In the genomic region with DNA sequence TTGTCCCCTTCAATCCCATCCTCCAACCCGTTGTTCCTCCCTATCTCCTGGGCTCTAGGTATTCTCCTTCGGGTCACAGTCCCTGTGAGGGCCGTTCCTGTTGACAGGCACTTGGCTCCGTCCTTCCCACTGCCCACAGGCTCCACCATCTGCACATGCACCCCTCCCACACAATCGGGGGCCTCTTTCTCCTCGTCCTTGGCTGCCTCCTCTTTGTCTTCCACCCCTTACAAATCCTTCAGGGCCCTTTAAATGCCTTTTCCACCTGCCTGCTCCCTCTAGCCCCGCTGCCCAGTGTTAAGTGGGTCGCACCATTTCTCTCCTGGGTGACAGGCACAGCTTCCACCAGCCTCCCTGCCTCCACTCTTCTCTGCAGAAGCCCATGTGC, we compare ENCODE assay signal across 1 cellular context.
TF ChIP-seq lines count a peak whose summit lies in the region.

No MANE protein-coding gene starts in this region.

TF ChIP-seq in IMR-90, 13 proteins besides CTCF, POLR2A, EP300 and RAD21:
- TF ChIP-seq MAZ (IDR thresholded peaks at IDR 0.05; ENCODE audit: borderline replicate concordance, low read depth, low read length) (no peak), CHD1 (IDR thresholded peaks at IDR 0.05; ENCODE audit: low read depth, low read length) (no peak), CEBPB (IDR thresholded peaks at IDR 0.05; ENCODE audit: low read depth, low read length) (no peak), BHLHE40 (IDR thresholded peaks at IDR 0.05; ENCODE audit: low read depth, low read length) (no peak), NFE2L2 (IDR thresholded peaks at IDR 0.05; ENCODE audit: low read depth, low read length) (no peak), MAFK (IDR thresholded peaks at IDR 0.05; ENCODE audit: low read depth, low read length) (no peak), RFX5 (IDR thresholded peaks at IDR 0.05; ENCODE audit: low read depth, low read length) (no peak), MXI1 (IDR thresholded peaks at IDR 0.05; ENCODE audit: borderline replicate concordance, low read depth, low read length) (no peak), FOS (IDR thresholded peaks at IDR 0.05; ENCODE audit: low read depth, low read length) (no peak), RCOR1 (IDR thresholded peaks at IDR 0.05; ENCODE audit: insufficient replicate concordance, low read length) (no peak), SMC3 (IDR thresholded peaks at IDR 0.05; ENCODE audit: low read depth, low read length) (no peak)
- TF ChIP-seq, protein P1, sequence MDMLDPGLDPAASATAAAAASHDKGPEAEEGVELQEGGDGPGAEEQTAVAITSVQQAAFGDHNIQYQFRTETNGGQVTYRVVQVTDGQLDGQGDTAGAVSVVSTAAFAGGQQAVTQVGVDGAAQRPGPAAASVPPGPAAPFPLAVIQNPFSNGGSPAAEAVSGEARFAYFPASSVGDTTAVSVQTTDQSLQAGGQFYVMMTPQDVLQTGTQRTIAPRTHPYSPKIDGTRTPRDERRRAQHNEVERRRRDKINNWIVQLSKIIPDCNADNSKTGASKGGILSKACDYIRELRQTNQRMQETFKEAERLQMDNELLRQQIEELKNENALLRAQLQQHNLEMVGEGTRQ (IDR thresholded peaks at IDR 0.05; ENCODE audit: low read depth, low read length), result no peak
- TF ChIP-seq, protein P2, sequence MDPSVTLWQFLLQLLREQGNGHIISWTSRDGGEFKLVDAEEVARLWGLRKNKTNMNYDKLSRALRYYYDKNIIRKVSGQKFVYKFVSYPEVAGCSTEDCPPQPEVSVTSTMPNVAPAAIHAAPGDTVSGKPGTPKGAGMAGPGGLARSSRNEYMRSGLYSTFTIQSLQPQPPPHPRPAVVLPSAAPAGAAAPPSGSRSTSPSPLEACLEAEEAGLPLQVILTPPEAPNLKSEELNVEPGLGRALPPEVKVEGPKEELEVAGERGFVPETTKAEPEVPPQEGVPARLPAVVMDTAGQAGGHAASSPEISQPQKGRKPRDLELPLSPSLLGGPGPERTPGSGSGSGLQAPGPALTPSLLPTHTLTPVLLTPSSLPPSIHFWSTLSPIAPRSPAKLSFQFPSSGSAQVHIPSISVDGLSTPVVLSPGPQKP (IDR thresholded peaks at IDR 0.05; ENCODE audit: borderline replicate concordance, low read depth, low read length), result no peak
TF ChIP-seq in IMR-90: peak in this region for 0.
